8 cellular contexts compared by ENCODE assay signal in the genomic region with DNA sequence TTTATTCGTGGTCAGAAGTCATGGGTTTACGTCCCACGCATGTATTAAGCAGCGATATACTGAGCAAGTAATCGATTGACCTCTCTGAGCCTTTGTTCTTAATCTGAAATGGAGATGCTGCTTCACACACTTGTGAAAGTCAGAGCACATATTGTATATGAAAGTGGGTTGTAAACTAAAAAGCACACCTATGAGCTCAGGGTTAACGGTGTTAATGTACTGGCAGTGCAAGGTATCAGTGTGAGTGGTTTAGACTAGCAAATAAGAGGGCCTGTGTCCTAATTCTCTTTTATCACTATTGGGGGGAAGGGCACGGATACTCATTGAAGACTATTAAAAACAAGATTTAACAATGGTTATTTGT. TPM values are rescaled to one million over a fixed set of nuclear protein-coding genes. Genes with fewer than 3 reads are reported as not detected.
DNase-seq lines count a peak whose midpoint lies in the region; ATAC-seq and TF ChIP-seq lines count a peak whose summit lies in the region.

No MANE protein-coding gene starts in this region.

- H3K4me3 ChIP-seq in GM12875 (ENCODE audit: low read depth, low read length), result peak overlapping the region; percentile 69
- H3K4me3 ChIP-seq in NB4 (ENCODE audit: low read depth, low read length), result peak overlapping the region; percentile 80
- H3K4me3 ChIP-seq in endocrine pancreas (ENCODE audit: control insufficient read depth, insufficient read depth, low read length), result peak overlapping the region; percentile 95
- H3K4me3 ChIP-seq in neural progenitor cell, result peak overlapping the region; percentile 92

- no peak for TF ChIP-seq POLR2A in NB4 (IDR thresholded peaks at IDR 0.05; ENCODE audit: extremely low read depth, insufficient read length)

- DNase-seq in NB4 (ENCODE audit: low read depth) (no peak), neural progenitor cell (ENCODE audit: low spot score) (no peak), GOT3 (lab: John Stamatoyannopoulos, UW) (no peak), GM19240 (ENCODE audit: insufficient read length, low spot score) (no peak), activated gamma-delta T cell (lab: John Stamatoyannopoulos, UW) (no peak)

- H3K27me3 ChIP-seq in endocrine pancreas (ENCODE audit: control insufficient read depth, insufficient read depth, low read length) (no peaks in the 10 kb centered on the region), neural progenitor cell (no peaks in the 10 kb centered on the region)

- H3K27ac Mint-ChIP-seq in neural progenitor cell, result peak overlapping the region; percentile 100

- TF ChIP-seq CTCF in GM12875 (IDR thresholded peaks at IDR 0.05; ENCODE audit: borderline replicate concordance, insufficient read depth, low read depth, low read length) (no peak), NB4 (IDR thresholded peaks at IDR 0.05; ENCODE audit: low read depth, low read length) (no peak), neural progenitor cell (IDR thresholded peaks at IDR 0.05) (no peak)

- peaks cover 11% of the 10 kb centered on the region for H3K27me3 Mint-ChIP-seq in neural progenitor cell (ENCODE audit: insufficient read depth, low read depth)

- peaks cover 46% of the 10 kb centered on the region for H4K20me1 ChIP-seq in neural progenitor cell (ENCODE audit: low read depth)

- H3K9me3 ChIP-seq in endocrine pancreas (ENCODE audit: control insufficient read depth, low read length) (no peaks in the 10 kb centered on the region), neural progenitor cell (ENCODE audit: low read depth) (no peaks in the 10 kb centered on the region)

- peak overlapping the region; percentile 99 for H2AFZ ChIP-seq in neural progenitor cell (replicated peaks)

- H3K4me1 ChIP-seq in endocrine pancreas (ENCODE audit: control insufficient read depth, insufficient read depth, low read length) (peaks cover 18% of the 10 kb centered on the region), neural progenitor cell (peaks cover 19% of the 10 kb centered on the region)

- peak; percentile 29 for ATAC-seq in GM21723 (IDR thresholded peaks at IDR 0.05; ENCODE audit: unreplicated experiment)

- H3K36me3 Mint-ChIP-seq in neural progenitor cell, result peaks cover 9% of the 10 kb centered on the region

- peak overlapping the region; percentile 95 for H3K4me2 ChIP-seq in neural progenitor cell

- H3K9ac ChIP-seq in endocrine pancreas (ENCODE audit: control insufficient read depth, insufficient read depth, low read length) (peak overlapping the region; percentile 99), neural progenitor cell (peak overlapping the region; percentile 94)

- peak overlapping the region; percentile 99 for H3K4me3 Mint-ChIP-seq in neural progenitor cell

- H3F3A ChIP-seq in neural progenitor cell (ENCODE audit: low read depth), result peaks cover 7% of the 10 kb centered on the region

- no peaks in the 10 kb centered on the region for H3K9me3 Mint-ChIP-seq in neural progenitor cell

- H3K79me2 ChIP-seq in neural progenitor cell (ENCODE audit: low read depth), result peaks cover 57% of the 10 kb centered on the region

- H3K4me1 Mint-ChIP-seq in neural progenitor cell, result peaks cover 20% of the 10 kb centered on the region

- H3K27ac ChIP-seq in neural progenitor cell, result peak overlapping the region; percentile 98

- H3K36me3 ChIP-seq in endocrine pancreas (ENCODE audit: control insufficient read depth, insufficient read depth, low read length) (no peaks in the 10 kb centered on the region), neural progenitor cell (peaks cover 18% of the 10 kb centered on the region)

RNA-seq across cellular contexts. Expression of a gene that starts 0.7 kb away (rescaled TPM):
- 157 and 287 TPM in 2 replicates for total RNA-seq in neural progenitor cell (ENCODE audit: low replicate concordance)

RNA-seq across cellular contexts. Expression of a gene that starts 26.2 kb away (rescaled TPM):
- 82.6 and 116 TPM in 2 replicates for total RNA-seq in neural progenitor cell (ENCODE audit: low replicate concordance)
